Comparison of ENCODE assay signal across 1 cellular context in genomic region chr22:43624144-43624998, GRCh38.
TF ChIP-seq lines count a peak whose summit lies in the region.

No MANE protein-coding gene starts in this region.

TF ChIP-seq in GM12878, 131 proteins besides CTCF, POLR2A, EP300 and RAD21 (continued from another document):
- TF ChIP-seq CHD4 (IDR thresholded peaks at IDR 0.05), result no peak
